In genomic region chr7:75842836-75843446, GRCh38 we compare ENCODE assay signal across 8 cellular contexts. TPM values are rescaled to one million over a fixed set of nuclear protein-coding genes. Genes with fewer than 3 reads are reported as not detected.
A peak's percentile ranks its signal among the peaks of the same experiment; 100 is the strongest.
DNase-seq lines count a peak whose midpoint lies in the region; ATAC-seq and TF ChIP-seq lines count a peak whose summit lies in the region.

No MANE protein-coding gene starts in this region.

- no peaks in the 10 kb centered on the region for H3F3A ChIP-seq in DOHH2 (ENCODE audit: control insufficient read depth, insufficient read depth)

- TF ChIP-seq CTCF in DOHH2 (IDR thresholded peaks at IDR 0.05; ENCODE audit: low read depth, low read length, poor library complexity, severe bottlenecking) = no peak
- TF ChIP-seq CTCF in HL-60 (IDR thresholded peaks at IDR 0.05; ENCODE audit: insufficient read depth, low read length) = no peak
- no peak for TF ChIP-seq CTCF in left lung (IDR thresholded peaks at IDR 0.05)
- TF ChIP-seq CTCF in stomach (IDR thresholded peaks at IDR 0.05) = no peak

- H3K4me3 ChIP-seq in DOHH2 (ENCODE audit: low read length) (peak overlapping the region; percentile 32), HL-60 (replicated peaks; ENCODE audit: insufficient read depth, low read length) (no peak overlapping the region), left lung (peak overlapping the region in 1 of 2 donors; percentile 24), stomach (no peak overlapping the region)

- ATAC-seq in GM21360 (IDR thresholded peaks at IDR 0.05; ENCODE audit: unreplicated experiment) (peak; percentile 83), left lung (peak; percentile 80)

- H4K20me1 ChIP-seq in DOHH2 (ENCODE audit: control insufficient read depth, insufficient read depth, low read depth, low read length) = no peaks in the 10 kb centered on the region

- H3K79me2 ChIP-seq in DOHH2 (ENCODE audit: control insufficient read depth, low read length) = no peaks in the 10 kb centered on the region

- intact Hi-C loops in left lung (cut with DNase I) = no loop called here
- intact Hi-C loops in stomach (cut with DNase I; ENCODE audit: low total_unique reads) = no loop called here

- H3K36me3 ChIP-seq in DOHH2 (ENCODE audit: control insufficient read depth, low read length) (no peaks in the 10 kb centered on the region), left lung (no peaks in the 10 kb centered on the region), stomach (no peaks in the 10 kb centered on the region)

- H3K27ac ChIP-seq in DOHH2 (ENCODE audit: low read depth, low read length) (no peak overlapping the region), HL-60 (replicated peaks) (peak overlapping the region; percentile 32; the same call in 1 of the 2 replicates), left lung (peak overlapping the region; percentile 80 to 84), stomach (peak overlapping the region in 4 of 5 donors; percentile 52 to 77 (median 66))

- H3K9me3 ChIP-seq in DOHH2 (ENCODE audit: control insufficient read depth, insufficient read depth, low read length) (no peaks in the 10 kb centered on the region), left lung (no peaks in the 10 kb centered on the region), stomach (no peaks in the 10 kb centered on the region)

- no peak for TF ChIP-seq POLR2A in stomach (IDR thresholded peaks at IDR 0.05)

- WGBS in stomach, 5 donors = 29 to 42% (median 40%) methylated on average over 8 of the region's 8 CpGs

- H3K9me2 ChIP-seq in DOHH2 (replicated peaks; ENCODE audit: control insufficient read depth, low read length) = no peaks in the 10 kb centered on the region

- peak overlapping the region; percentile 60 for H3K4me2 ChIP-seq in DOHH2 (ENCODE audit: low read length)

- H3K4me1 ChIP-seq in DOHH2 (ENCODE audit: control insufficient read depth, low read length) (peaks cover 18% of the 10 kb centered on the region), left lung (peaks cover 8 to 32% of the 10 kb centered on the region in 2 donors), stomach (peaks cover 0 to 19% (median 11%) of the 10 kb centered on the region in 4 donors)

- no peak for TF ChIP-seq EP300 in stomach (IDR thresholded peaks at IDR 0.05)

- no peaks in the 10 kb centered on the region for H3K27me3 ChIP-seq in DOHH2 (ENCODE audit: control insufficient read depth, low read length)
- H3K27me3 ChIP-seq in HL-60 (ENCODE audit: insufficient read depth, poor library complexity, severe bottlenecking) = no peaks in the 10 kb centered on the region
- no peaks in the 10 kb centered on the region for H3K27me3 ChIP-seq in left lung
- no peaks in the 10 kb centered on the region for H3K27me3 ChIP-seq in stomach

- peak; percentile 68 to 71 for DNase-seq in HL-60 (ENCODE audit: low read depth in 1 of 2, low spot score in 1 of 2)
- DNase-seq in activated T-cell treated with anti-CD3 and anti-CD28 coated beads, Interleukin-2, amount 50 U/mL, for 48 hours = peak; percentile 43 to 60
- DNase-seq in left lung = peak in 1 of 2 donors; percentile 55
- DNase-seq in stomach = peak; percentile 30
- no peak for DNase-seq in T-helper 9 cell
- no peak for DNase-seq in NCI-H2081 treated with DMSO at 0.1 percent for 48 hours (lab: John Stamatoyannopoulos, UW)

RNA-seq across cellular contexts. Expression of gene CCL24, which starts 29.3 kb away (rescaled TPM):
- total RNA-seq in left lung (1 to 10 TPM; 1.7 to 3.3 TPM), stomach (1 to 10 TPM in 2 of 5 donors, not detected in 3; 2.9 to 9.1 TPM)
- 1 to 10 TPM in 2 of 3 donors, not detected in 1; 2.1 to 4.6 TPM for polyA plus RNA-seq in stomach

RNA-seq across cellular contexts. Expression of gene RHBDD2, which starts 35.9 kb away (rescaled TPM):
- total RNA-seq in left lung = 10 to 100 TPM; 62.4 to 69.0 TPM
- total RNA-seq in stomach = 10 to 100 TPM; 15.8 to 95.9 (median 25.0) TPM
- 10 to 100 TPM; 43.9 to 50.4 (median 47.0) TPM for polyA plus RNA-seq in stomach

Comparison
In these comparisons a context has a peak if more than half of its experiments do, and no peak if none do; other contexts are left out.
1. DNase-seq: peak in HL-60 (2 of 2), activated T-cell treated with anti-CD3 and anti-CD28 coated beads, Interleukin-2, amount 50 U/mL, for 48 hours (2 of 2) and stomach (single experiment); none in T-helper 9 cell (single experiment) and NCI-H2081 treated with DMSO at 0.1 percent for 48 hours (single experiment).